ENCODE assay signal across 8 cellular contexts in the genomic region with DNA sequence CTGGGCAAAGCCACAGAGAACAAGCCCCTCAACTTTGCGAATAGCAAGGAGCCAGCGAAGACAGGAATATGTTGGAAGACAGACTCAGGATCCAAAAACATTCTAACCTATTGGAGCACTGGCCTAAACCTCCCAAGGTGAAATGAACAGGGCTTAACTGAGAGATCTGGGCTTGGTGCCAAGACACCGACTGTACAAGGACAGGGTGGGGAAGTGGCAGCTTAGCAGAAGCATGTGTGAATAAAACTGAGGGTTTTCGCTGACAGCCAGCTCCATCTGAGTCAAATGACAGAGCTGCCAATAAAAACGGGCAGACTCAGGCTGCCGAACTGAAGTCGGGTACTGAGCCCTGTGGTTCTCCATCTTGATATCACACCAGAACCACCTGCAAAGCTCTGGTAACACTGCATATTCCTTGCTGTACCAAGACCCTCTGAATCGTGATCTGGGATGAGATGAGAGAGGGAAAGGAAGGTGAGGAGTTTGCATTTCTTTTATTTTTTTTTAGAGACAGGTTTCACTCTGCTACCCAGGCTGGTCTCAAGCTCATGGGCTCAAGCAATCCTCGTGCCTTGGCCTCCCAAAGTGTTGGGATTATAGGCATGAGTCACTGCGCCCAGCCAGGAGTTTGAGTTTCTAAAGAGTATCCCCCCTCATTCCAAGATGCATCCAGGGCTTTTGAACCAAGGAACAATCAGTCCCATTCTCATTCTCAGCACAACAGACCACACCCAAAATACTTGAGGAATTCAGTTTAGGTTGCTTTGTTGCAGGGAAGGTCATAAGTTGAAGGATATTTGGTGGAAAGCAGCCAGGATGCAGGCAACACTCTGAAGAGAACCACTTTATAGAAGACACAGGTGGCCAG.
DNase-seq lines count a peak whose midpoint lies in the region; ATAC-seq lines count a peak whose summit lies in the region.

No MANE protein-coding gene starts in this region.

- peak; percentile 45 for DNase-seq in activated CD8-positive, alpha-beta memory T cell treated with anti-CD3 and anti-CD28 coated beads, Interleukin-2, amount 50 U/mL, for 4 hours
- no peak for DNase-seq in activated CD8-positive, alpha-beta memory T cell treated with anti-CD3 and anti-CD28 coated beads, Interleukin-2, amount 50 U/mL, for 48 hours
- DNase-seq in NCI-H2171 treated with DMSO at 0.1 percent for 48 hours (lab: John Stamatoyannopoulos, UW), result peak; percentile 93
- peak; percentile 75 for DNase-seq in astrocyte of the hippocampus (ENCODE audit: low read depth, low spot score)
- DNase-seq in pons (ENCODE audit: low spot score), result peak; percentile 64
- DNase-seq in superior temporal gyrus (ENCODE audit: extremely low spot score), result no peak

- ATAC-seq in GM18861 (IDR thresholded peaks at IDR 0.05; ENCODE audit: unreplicated experiment) (no peak), HG03442 (IDR thresholded peaks at IDR 0.05; ENCODE audit: unreplicated experiment) (no peak)

Comparison
In these comparisons a context has a peak if more than half of its experiments do, and no peak if none do; other contexts are left out.
1. DNase-seq: peak in activated CD8-positive, alpha-beta memory T cell treated with anti-CD3 and anti-CD28 coated beads, Interleukin-2, amount 50 U/mL, for 4 hours (single experiment), NCI-H2171 treated with DMSO at 0.1 percent for 48 hours (single experiment), astrocyte of the hippocampus (single experiment) and pons (single experiment); none in activated CD8-positive, alpha-beta memory T cell treated with anti-CD3 and anti-CD28 coated beads, Interleukin-2, amount 50 U/mL, for 48 hours (single experiment) and superior temporal gyrus (single experiment).